8 cellular contexts compared by ENCODE assay signal in genomic region chr2:55268907-55269611, GRCh38. TPM values are rescaled to one million over a fixed set of nuclear protein-coding genes. Genes with fewer than 3 reads are reported as not detected.
A peak's percentile ranks its signal among the peaks of the same experiment; 100 is the strongest.
DNase-seq lines count a peak whose midpoint lies in the region; ATAC-seq lines count a peak whose summit lies in the region.

A gene with protein sequence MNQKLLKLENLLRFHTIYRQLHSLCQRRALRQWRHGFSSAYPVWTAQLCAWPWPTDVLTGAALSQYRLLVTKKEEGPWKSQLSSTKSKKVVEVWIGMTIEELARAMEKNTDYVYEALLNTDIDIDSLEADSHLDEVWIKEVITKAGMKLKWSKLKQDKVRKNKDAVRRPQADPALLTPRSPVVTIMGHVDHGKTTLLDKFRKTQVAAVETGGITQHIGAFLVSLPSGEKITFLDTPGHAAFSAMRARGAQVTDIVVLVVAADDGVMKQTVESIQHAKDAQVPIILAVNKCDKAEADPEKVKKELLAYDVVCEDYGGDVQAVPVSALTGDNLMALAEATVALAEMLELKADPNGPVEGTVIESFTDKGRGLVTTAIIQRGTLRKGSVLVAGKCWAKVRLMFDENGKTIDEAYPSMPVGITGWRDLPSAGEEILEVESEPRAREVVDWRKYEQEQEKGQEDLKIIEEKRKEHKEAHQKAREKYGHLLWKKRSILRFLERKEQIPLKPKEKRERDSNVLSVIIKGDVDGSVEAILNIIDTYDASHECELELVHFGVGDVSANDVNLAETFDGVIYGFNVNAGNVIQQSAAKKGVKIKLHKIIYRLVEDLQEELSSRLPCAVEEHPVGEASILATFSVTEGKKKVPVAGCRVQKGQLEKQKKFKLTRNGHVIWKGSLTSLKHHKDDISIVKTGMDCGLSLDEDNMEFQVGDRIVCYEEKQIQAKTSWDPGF (minus strand): TSS chr2:55269231. CDS start chr2:55263858, 5,373 bp downstream.

- H3K27ac ChIP-seq in epithelial cell of prostate = peak within 1 kb of the TSS; percentile 62

- no peaks in the 10 kb centered on the region for H3K27me3 Mint-ChIP-seq in IgD-negative memory B cell

- peaks cover 11 to 15% (median 15%) of the 10 kb centered on the region in 3 donors for H3K4me1 Mint-ChIP-seq in IgD-negative memory B cell

- peaks cover 5% of the 10 kb centered on the region for H3K36me3 Mint-ChIP-seq in IgD-negative memory B cell

- no peaks in the 10 kb centered on the region for H3K9me3 Mint-ChIP-seq in IgD-negative memory B cell

- ATAC-seq in GM21529 (IDR thresholded peaks at IDR 0.05; ENCODE audit: unreplicated experiment) = peak; percentile 94

- H3K4me3 Mint-ChIP-seq in IgD-negative memory B cell = peak within 1 kb of the TSS; percentile 93 to 97 (median 96)

- peak; percentile 91 for DNase-seq in DMS153 treated with DMSO at 0.1 percent for 48 hours (lab: John Stamatoyannopoulos, UW; ENCODE audit: unreplicated experiment)
- DNase-seq in OCI-M2 (lab: John Stamatoyannopoulos, UW; ENCODE audit: unreplicated experiment) = peak; percentile 38
- DNase-seq in activated T-cell treated with anti-CD3 and anti-CD28 coated beads for 4 hours = peak; percentile 75
- DNase-seq in epithelial cell of prostate (ENCODE audit: low read depth, low spot score) = peak; percentile 45
- DNase-seq in mucosa of gallbladder (ENCODE audit: low spot score) = peak; percentile 95
- peak; percentile 79 to 84 for DNase-seq in stimulated activated CD8-positive, alpha-beta memory T cell treated with anti-CD3 and anti-CD28 coated beads, Interleukin-4, amount 100 ng/mL, for 4 hours (ENCODE audit: low read depth in 2 of 2, low spot score in 1 of 2)

- H3K27ac Mint-ChIP-seq in IgD-negative memory B cell = peak within 1 kb of the TSS; percentile 94 to 99 (median 97)

RNA-seq across cellular contexts. Expression of the gene that starts here (rescaled TPM):
- polyA plus RNA-seq in IgD-negative memory B cell = 16.9 TPM
- 22.8 TPM for total RNA-seq in mucosa of gallbladder

Comparison
In these comparisons a context has a peak if more than half of its experiments do, and no peak if none do; other contexts are left out.
1. Peak in every context shown above with its lines: DNase-seq, ATAC-seq and H3K27ac ChIP-seq.
2. DNase-seq: peak in every context shown above with its lines; median percentile 95 in mucosa of gallbladder; 91 in DMS153 treated with DMSO at 0.1 percent for 48 hours; 82 in stimulated activated CD8-positive, alpha-beta memory T cell treated with anti-CD3 and anti-CD28 coated beads, Interleukin-4, amount 100 ng/mL, for 4 hours; 75 in activated T-cell treated with anti-CD3 and anti-CD28 coated beads for 4 hours; 45 in epithelial cell of prostate; 38 in OCI-M2.